Comparison of ENCODE assay signal across 17 cellular contexts in the genomic region with DNA sequence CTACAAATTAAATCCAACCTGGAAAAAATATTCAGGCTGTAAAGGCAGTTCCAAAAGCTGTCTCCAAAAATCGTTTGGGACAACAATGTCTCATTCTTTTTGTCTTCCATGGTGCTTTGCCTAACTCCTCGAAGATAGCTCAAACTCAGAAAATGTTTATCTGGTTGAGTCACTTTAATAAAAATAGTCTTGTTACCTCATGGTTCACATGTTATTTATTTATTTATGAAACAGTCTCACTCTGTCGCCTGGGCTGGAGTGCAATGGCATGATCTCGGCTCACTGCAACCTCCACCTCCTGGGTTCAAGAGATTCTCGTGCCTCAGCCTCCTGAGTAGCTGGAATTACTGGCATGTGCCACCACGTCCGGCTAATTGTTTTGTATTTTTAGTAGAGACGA. TPM values are rescaled to one million over a fixed set of nuclear protein-coding genes. Genes with fewer than 3 reads are reported as not detected.
DNase-seq lines count a peak whose midpoint lies in the region; ATAC-seq and TF ChIP-seq lines count a peak whose summit lies in the region.
"Had no signal": no experiment of that assay in that cellular context is flagged by ENCODE, and none has a peak within 500 bp of the region (broad histone marks: within the 10 kb centered on the region; RNA-seq: fewer than 3 reads in every experiment).

No MANE protein-coding gene starts in this region.

- 58 to 67% (median 62%) methylated on average over 8 of the region's 8 CpGs for WGBS in adrenal gland, 4 donors
- 86 to 94% (median 91%) methylated on average over 8 of the region's 8 CpGs for WGBS in spleen, 5 donors

- peak overlapping the region in 4 of 5 donors; percentile 24 to 63 (median 44) for H3K27ac ChIP-seq in adrenal gland
- no peak overlapping the region for H3K27ac ChIP-seq in spleen
- H3K27ac ChIP-seq: neural progenitor cell, testis had no signal

- H3K27me3 ChIP-seq in adrenal gland (no peaks in the 10 kb centered on the region), spleen (replicated peaks in 1 of 7) (no peaks in the 10 kb centered on the region)
- H3K27me3 ChIP-seq: breast epithelium, neural progenitor cell, testis had no signal

- no peak for ATAC-seq in GM18870 (IDR thresholded peaks at IDR 0.05; ENCODE audit: unreplicated experiment)

- no peak for TF ChIP-seq CTCF in adrenal gland (IDR thresholded peaks at IDR 0.05)
- no peak for TF ChIP-seq CTCF in foreskin fibroblast (IDR thresholded peaks at IDR 0.05; ENCODE audit: low read depth, low read length)
- no peak for TF ChIP-seq CTCF in spleen (IDR thresholded peaks at IDR 0.05 in 8 of 11, conservative IDR thresholded peaks at IDR 0.05 in 3 of 11)

- H3K36me3 ChIP-seq in adrenal gland (replicated peaks in 1 of 2) (no peaks in the 10 kb centered on the region), spleen (peaks cover 0 to 46% (median 2%) of the 10 kb centered on the region in 6 donors)
- H3K36me3 ChIP-seq: breast epithelium, neural progenitor cell had no signal

- DNase-seq in GM03348 (ENCODE audit: low spot score), result peak; percentile 64
- peak in 1 of 7 donors; percentile 42 for DNase-seq in adrenal gland
- peak; percentile 46 to 72 for DNase-seq in foreskin fibroblast
- DNase-seq in spleen, result peak; percentile 23
- no peak for DNase-seq in activated gamma-delta T cell treated with Interleukin-2 at 50 U/mL for 16 hours
- no peak for DNase-seq in SIG-M5 treated with dmso at 0.1 percent for 504 hours (lab: John Stamatoyannopoulos, UW; ENCODE audit: unreplicated experiment)
- no peak for DNase-seq in HuH-7 (ENCODE audit: low spot score)
- DNase-seq: activated CD8-positive, alpha-beta memory T cell treated with anti-CD3 and anti-CD28 coated beads, Interleukin-2, amount 50 U/mL, for 4 hours; activated naive CD4-positive, alpha-beta T cell treated with Interleukin-2 at 50 U/mL for 16 hours; effector CD4-positive, alpha-beta T cell; mesendoderm; NCI-H2171 treated with DMSO at 0.1 percent for 48 hours; stimulated activated CD4-positive, alpha-beta T cell treated with anti-CD3 and anti-CD28 coated beads, Interleukin-2, amount 100 ng/mL, for 48 hours; testis had no signal

- H3K4me1 ChIP-seq in adrenal gland (replicated peaks in 1 of 2) (peaks cover 22% of the 10 kb centered on the region in 2 donors), spleen (peaks cover 7 to 35% (median 20%) of the 10 kb centered on the region in 6 donors)

- H3K9me3 ChIP-seq in adrenal gland (replicated peaks in 1 of 3) (no peaks in the 10 kb centered on the region), spleen (no peaks in the 10 kb centered on the region)
- H3K9me3 ChIP-seq: breast epithelium, testis had no signal

- TF ChIP-seq POLR2A in adrenal gland (IDR thresholded peaks at IDR 0.05) (peak in 1 of 2 donors; percentile 32), spleen (IDR thresholded peaks at IDR 0.05) (no peak)

- intact Hi-C loops in adrenal gland (cut with DNase I), result no loop called here
- intact Hi-C loops in spleen (cut with DNase I; ENCODE audit: low total_unique reads), result no loop called here

- H3K4me3 ChIP-seq in adrenal gland (no peak overlapping the region), foreskin fibroblast (ENCODE audit: low read depth in 1 of 2, low read length in 2 of 2) (no peak overlapping the region), spleen (no peak overlapping the region)
- H3K4me3 ChIP-seq: breast epithelium, neural progenitor cell, testis had no signal

RNA-seq across cellular contexts. Expression of a gene that starts 4.9 kb away (rescaled TPM):
- total RNA-seq in adrenal gland (100 to 1,000 TPM in 2 of 8 donors, 10 to 100 TPM in 6; 28.0 to 109 (median 55.2) TPM), spleen (100 to 1,000 TPM in 4 of 7 donors, 10 to 100 TPM in 3; 50.7 to 146 (median 124) TPM)
- polyA plus RNA-seq in adrenal gland (10 to 100 TPM; 24.5 to 58.6 (median 26.7) TPM), spleen (10 to 100 TPM; 10.3 to 35.9 (median 14.2) TPM)

RNA-seq across cellular contexts. Expression of a gene that starts 42.4 kb away (rescaled TPM):
- total RNA-seq in adrenal gland, result 10 to 100 TPM; 13.0 to 45.8 (median 32.2) TPM
- 10 to 100 TPM; 13.4 to 41.7 (median 27.0) TPM for polyA plus RNA-seq in adrenal gland
- 10 to 100 TPM; 24.9 to 51.3 (median 48.9) TPM for total RNA-seq in spleen
- 10 to 100 TPM; 13.9 to 24.8 (median 21.9) TPM for polyA plus RNA-seq in spleen

Comparison
In these comparisons a context has a peak if more than half of its experiments do, and no peak if none do; other contexts are left out.
1. DNase-seq: peak in GM03348 (single experiment), foreskin fibroblast (2 of 2) and spleen (single experiment); none in activated gamma-delta T cell treated with Interleukin-2 at 50 U/mL for 16 hours (single experiment), SIG-M5 treated with dmso at 0.1 percent for 504 hours (single experiment) and HuH-7 (single experiment).
2. H3K27ac ChIP-seq: peak in adrenal gland (4 of 5); none in spleen (0 of 8).